In genomic region chr11:17978553-17979287, GRCh38 we compare ENCODE assay signal across 9 cellular contexts. TPM values are rescaled to one million over a fixed set of nuclear protein-coding genes. Genes with fewer than 3 reads are reported as not detected.
A peak's percentile ranks its signal among the peaks of the same experiment; 100 is the strongest.
DNase-seq lines count a peak whose midpoint lies in the region; ATAC-seq and TF ChIP-seq lines count a peak whose summit lies in the region.
"Had no signal": no experiment of that assay in that cellular context is flagged by ENCODE, and none has a peak within 500 bp of the region (broad histone marks: within the 10 kb centered on the region; RNA-seq: fewer than 3 reads in every experiment).

No MANE protein-coding gene starts in this region.

- H2BK120ac ChIP-seq in neuronal stem cell (ENCODE audit: low read depth, low read length) = no peak overlapping the region

- no peak overlapping the region for H3K9ac ChIP-seq in neuronal stem cell (ENCODE audit: low read depth, low read length, poor library complexity)

- H3K27me3 Mint-ChIP-seq in activated naive CD4-positive, alpha-beta T cell treated with anti-CD3 and anti-CD28 coated beads, Interleukin-2, amount 10 ng/mL, durations not matched to agents 7 days and 5 days = no peaks in the 10 kb centered on the region
- H3K27me3 Mint-ChIP-seq in T-helper 2 cell treated with Interferon-gamma antibody and Interleukin-4, amounts not matched to agents 5 μg/mL and 100 μg/mL, for 36 hours (ENCODE audit: low read depth) = no peaks in the 10 kb centered on the region
- H3K27me3 Mint-ChIP-seq: dendritic cell treated with granulocyte-macrophage colony-stimulating factor and Interleukin-4, amounts not matched to agents 40 ng/mL and 50 ng/mL, for 4 days had no signal

- H2BK15ac ChIP-seq in neuronal stem cell (ENCODE audit: low read length) = no peak overlapping the region

- no peak overlapping the region for H4K8ac ChIP-seq in neuronal stem cell (ENCODE audit: low read depth, low read length)

- H3K4me1 ChIP-seq in esophagus squamous epithelium (peaks cover 0 to 16% (median 0%) of the 10 kb centered on the region in 3 donors), neuronal stem cell (ENCODE audit: control insufficient read depth in 2 of 2, insufficient read depth in 1 of 2, low read depth in 1 of 2, low read length in 2 of 2) (no peaks in the 10 kb centered on the region)

- no peak overlapping the region for H3K27ac Mint-ChIP-seq in activated naive CD4-positive, alpha-beta T cell treated with anti-CD3 and anti-CD28 coated beads, Interleukin-2, amount 10 ng/mL, durations not matched to agents 7 days and 5 days
- no peak overlapping the region for H3K27ac Mint-ChIP-seq in T-helper 2 cell treated with Interferon-gamma antibody and Interleukin-4, amounts not matched to agents 5 μg/mL and 100 μg/mL, for 36 hours
- H3K27ac Mint-ChIP-seq: dendritic cell treated with granulocyte-macrophage colony-stimulating factor and Interleukin-4, amounts not matched to agents 40 ng/mL and 50 ng/mL, for 4 days had no signal

- no peak overlapping the region for H2AK5ac ChIP-seq in neuronal stem cell (ENCODE audit: low read depth, low read length)

- H3K4me3 ChIP-seq in esophagus squamous epithelium (no peak overlapping the region), neuronal stem cell (ENCODE audit: low read length in 2 of 2) (no peak overlapping the region)

- H3K36me3 ChIP-seq in esophagus squamous epithelium (peaks cover 0 to 52% (median under 1%) of the 10 kb centered on the region in 3 donors), neuronal stem cell (replicated peaks in 1 of 2; ENCODE audit: control insufficient read depth in 2 of 2, insufficient read depth in 2 of 2, low read length in 2 of 2) (peaks cover 0 to 5% of the 10 kb centered on the region in 2 donors)

- H3K9me3 Mint-ChIP-seq in activated naive CD4-positive, alpha-beta T cell treated with anti-CD3 and anti-CD28 coated beads, Interleukin-2, amount 10 ng/mL, durations not matched to agents 7 days and 5 days = peaks cover 1% of the 10 kb centered on the region
- H3K9me3 Mint-ChIP-seq in T-helper 2 cell treated with Interferon-gamma antibody and Interleukin-4, amounts not matched to agents 5 μg/mL and 100 μg/mL, for 36 hours = no peaks in the 10 kb centered on the region

- CTCF ChIA-PET in activated naive CD4-positive, alpha-beta T cell treated with anti-CD3 and anti-CD28 coated beads, Interleukin-2, amount 10 ng/mL, durations not matched to agents 7 days and 5 days (lab: Charles Lee) = interaction anchor here (0.7 to 3.7 kb wide), 17 partner anchors 8 to 382 kb away, joined by 3 to 84 read pairs (median 6); no protein-coding TSS in a partner anchor

- H3K36me3 Mint-ChIP-seq in activated naive CD4-positive, alpha-beta T cell treated with anti-CD3 and anti-CD28 coated beads, Interleukin-2, amount 10 ng/mL, durations not matched to agents 7 days and 5 days = peaks cover 7% of the 10 kb centered on the region
- H3K36me3 Mint-ChIP-seq in T-helper 2 cell treated with Interferon-gamma antibody and Interleukin-4, amounts not matched to agents 5 μg/mL and 100 μg/mL, for 36 hours (ENCODE audit: low read depth) = peaks cover 6% of the 10 kb centered on the region

- peak; percentile 27 to 80 (median 57) for TF ChIP-seq CTCF in esophagus squamous epithelium (IDR thresholded peaks at IDR 0.05)

- H3K9me3 ChIP-seq in esophagus squamous epithelium (no peaks in the 10 kb centered on the region), neuronal stem cell (replicated peaks in 1 of 2; ENCODE audit: control insufficient read depth in 2 of 2, insufficient read depth in 1 of 2, low read depth in 1 of 2, low read length in 2 of 2) (no peaks in the 10 kb centered on the region)

- no peak for TF ChIP-seq POLR2A in esophagus squamous epithelium (IDR thresholded peaks at IDR 0.05)

- no peak overlapping the region for H3K23ac ChIP-seq in neuronal stem cell (ENCODE audit: low read depth, low read length, poor library complexity)

- H3K4me2 ChIP-seq in neuronal stem cell (ENCODE audit: insufficient read depth, low read length, poor library complexity, severe bottlenecking) = no peak overlapping the region

- H2AFZ ChIP-seq in neuronal stem cell (ENCODE audit: low read length) = no peak overlapping the region

- H3K79me1 ChIP-seq in neuronal stem cell (ENCODE audit: low read depth, low read length) = no peaks in the 10 kb centered on the region

- H2BK12ac ChIP-seq in neuronal stem cell (ENCODE audit: low read length) = no peak overlapping the region

- no peak overlapping the region for H3K18ac ChIP-seq in neuronal stem cell (ENCODE audit: low read length)

- H3K27me3 ChIP-seq in esophagus squamous epithelium (no peaks in the 10 kb centered on the region), neuronal stem cell (ENCODE audit: control insufficient read depth in 3 of 3, insufficient read depth in 3 of 3, low read depth in 1 of 3, low read length in 3 of 3) (no peaks in the 10 kb centered on the region)

- H3K27ac ChIP-seq in esophagus squamous epithelium (no peak overlapping the region), neuronal stem cell (replicated peaks; ENCODE audit: low read length) (no peak overlapping the region)

- no peak overlapping the region for H3K14ac ChIP-seq in neuronal stem cell (ENCODE audit: low read length)

- no peak overlapping the region for H3K4ac ChIP-seq in neuronal stem cell (ENCODE audit: low read length)

- DNase-seq in activated naive CD4-positive, alpha-beta T cell treated with anti-CD3 and anti-CD28 coated beads, Interleukin-2, amount 10 ng/mL, durations not matched to agents 7 days and 5 days = peak; percentile 50
- no peak for DNase-seq in activated naive CD4-positive, alpha-beta T cell treated with Interleukin-2 at 50 U/mL for 16 hours
- DNase-seq in LHCN-M2 (ENCODE audit: low read depth) (peak; percentile 44), esophagus squamous epithelium (lab: John Stamatoyannopoulos, UW) (no peak), neuronal stem cell (ENCODE audit: low spot score) (peak; percentile 39), dedifferentiated amniotic fluid mesenchymal stem cell (ENCODE audit: extremely low spot score) (no peak)
- DNase-seq in T-helper 2 cell treated with Interferon-gamma antibody and Interleukin-4, amounts not matched to agents 5 μg/mL and 100 μg/mL, for 36 hours (ENCODE audit: low spot score) = peak; percentile 5

- ATAC-seq in HG02938 (IDR thresholded peaks at IDR 0.05; ENCODE audit: unreplicated experiment) = no peak

- WGBS in esophagus squamous epithelium, 2 donors = 59 to 72% methylated on average over 3 to 4 of the region's 5 CpGs
- no CpG with 5 or more reads among the region's 5 CpGs for WGBS in neuronal stem cell (ENCODE audit: extremely low coverage in 2 of 2, insufficient read length in 2 of 2, insufficient replicate concordance in 1 of 2), 2 donors

- no peak overlapping the region for H3K4me3 Mint-ChIP-seq in activated naive CD4-positive, alpha-beta T cell treated with anti-CD3 and anti-CD28 coated beads, Interleukin-2, amount 10 ng/mL, durations not matched to agents 7 days and 5 days
- H3K4me3 Mint-ChIP-seq in T-helper 2 cell treated with Interferon-gamma antibody and Interleukin-4, amounts not matched to agents 5 μg/mL and 100 μg/mL, for 36 hours = no peak overlapping the region
- H3K4me3 Mint-ChIP-seq: dendritic cell treated with granulocyte-macrophage colony-stimulating factor and Interleukin-4, amounts not matched to agents 40 ng/mL and 50 ng/mL, for 4 days had no signal

- no peaks in the 10 kb centered on the region for H3K4me1 Mint-ChIP-seq in activated naive CD4-positive, alpha-beta T cell treated with anti-CD3 and anti-CD28 coated beads, Interleukin-2, amount 10 ng/mL, durations not matched to agents 7 days and 5 days
- peaks cover 3% of the 10 kb centered on the region for H3K4me1 Mint-ChIP-seq in T-helper 2 cell treated with Interferon-gamma antibody and Interleukin-4, amounts not matched to agents 5 μg/mL and 100 μg/mL, for 36 hours (ENCODE audit: low read depth)

- no peak overlapping the region for H4K91ac ChIP-seq in neuronal stem cell (ENCODE audit: low read depth, low read length, poor library complexity)

- H2BK5ac ChIP-seq in neuronal stem cell (ENCODE audit: low read length) = no peak overlapping the region

- intact Hi-C loops in esophagus squamous epithelium (cut with DNase I) = loop anchor here (5.0 kb wide), 2 partner anchors 246 to 381 kb away; partner anchors contain the start of gene KCNC1

RNA-seq across cellular contexts. Expression of gene SERGEF, which starts 34.1 kb away (rescaled TPM):
- total RNA-seq in LHCN-M2 (2014; rRNA removed) (11.4 and 15.3 TPM in 2 replicates), esophagus squamous epithelium (10 to 100 TPM in 3 of 4 donors, 1 to 10 TPM in 1; 4.2 to 35.7 (median 13.4) TPM)
- polyA plus RNA-seq in LHCN-M2 (2012) = 24.9 TPM
- 42.9 TPM for polyA plus RNA-seq in neuronal stem cell (2013, experiment 1 of 2)
- polyA plus RNA-seq in neuronal stem cell (2013, experiment 2 of 2) = 44.8 TPM

Comparison
In these comparisons a context has a peak if more than half of its experiments do, and no peak if none do; other contexts are left out.
1. DNase-seq: peak in activated naive CD4-positive, alpha-beta T cell treated with anti-CD3 and anti-CD28 coated beads, Interleukin-2, amount 10 ng/mL, durations not matched to agents 7 days and 5 days (single experiment), LHCN-M2 (single experiment), T-helper 2 cell treated with Interferon-gamma antibody and Interleukin-4, amounts not matched to agents 5 μg/mL and 100 μg/mL, for 36 hours (single experiment) and neuronal stem cell (single experiment); none in activated naive CD4-positive, alpha-beta T cell treated with Interleukin-2 at 50 U/mL for 16 hours (single experiment), esophagus squamous epithelium (single experiment) and dedifferentiated amniotic fluid mesenchymal stem cell (single experiment).